ENCODE assay signal across 8 cellular contexts in genomic region chr4:125741825-125742452, GRCh38.
DNase-seq lines count a peak whose midpoint lies in the region; TF ChIP-seq lines count a peak whose summit lies in the region.

No MANE protein-coding gene starts in this region.

- H3K9me3 ChIP-seq in DOHH2 (ENCODE audit: control insufficient read depth, insufficient read depth, low read length) (no peaks in the 10 kb centered on the region), breast epithelium (peaks cover 5 to 7% of the 10 kb centered on the region in 2 donors)

- no peaks in the 10 kb centered on the region for H3K4me1 ChIP-seq in DOHH2 (ENCODE audit: control insufficient read depth, low read length)
- no peaks in the 10 kb centered on the region for H3K4me1 ChIP-seq in breast epithelium

- no peak overlapping the region for H3K4me2 ChIP-seq in DOHH2 (ENCODE audit: low read length)

- no peak overlapping the region for H3K27ac ChIP-seq in DOHH2 (ENCODE audit: low read depth, low read length)
- H3K27ac ChIP-seq in breast epithelium, result no peak overlapping the region

- no peaks in the 10 kb centered on the region for H3K36me3 ChIP-seq in DOHH2 (ENCODE audit: control insufficient read depth, low read length)
- H3K36me3 ChIP-seq in breast epithelium, result no peaks in the 10 kb centered on the region

- peaks cover 4% of the 10 kb centered on the region for H3K36me3 Mint-ChIP-seq in nephron (ENCODE audit: low read depth)
- no peaks in the 10 kb centered on the region for H3K36me3 Mint-ChIP-seq in activated T-helper 2 cell treated with anti-CD3 and anti-CD28 coated beads, Interferon-gamma antibody, Interleukin-2, Interleukin-4, amounts not matched to agents 10 μg/mL and 5 μg/mL and 100 μg/mL, durations not matched to agents 14 hours and 24 hours and 36 hours (ENCODE audit: low read depth)

- H3K27ac Mint-ChIP-seq in nephron, result peak overlapping the region in 1 of 3 experiments; percentile 75
- H3K27ac Mint-ChIP-seq in activated T-helper 2 cell treated with anti-CD3 and anti-CD28 coated beads, Interferon-gamma antibody, Interleukin-2, Interleukin-4, amounts not matched to agents 10 μg/mL and 5 μg/mL and 100 μg/mL, durations not matched to agents 14 hours and 24 hours and 36 hours, result no peak overlapping the region

- H3K27me3 ChIP-seq in DOHH2 (ENCODE audit: control insufficient read depth, low read length), result no peaks in the 10 kb centered on the region
- no peaks in the 10 kb centered on the region for H3K27me3 ChIP-seq in breast epithelium

- TF ChIP-seq CTCF in DOHH2 (IDR thresholded peaks at IDR 0.05; ENCODE audit: low read depth, low read length, poor library complexity, severe bottlenecking) (peak; percentile 51), breast epithelium (IDR thresholded peaks at IDR 0.05) (peak in 2 of 3 donors; percentile 22 to 47), nephron (IDR thresholded peaks at IDR 0.05; ENCODE audit: unreplicated experiment in 3 of 3) (peak; percentile 33 to 62 (median 38))

- peaks cover 23% of the 10 kb centered on the region for H3K9me3 Mint-ChIP-seq in nephron
- H3K9me3 Mint-ChIP-seq in activated T-helper 2 cell treated with anti-CD3 and anti-CD28 coated beads, Interferon-gamma antibody, Interleukin-2, Interleukin-4, amounts not matched to agents 10 μg/mL and 5 μg/mL and 100 μg/mL, durations not matched to agents 14 hours and 24 hours and 36 hours, result no peaks in the 10 kb centered on the region

- intact Hi-C loops in breast epithelium (cut with DNase I; ENCODE audit: low total_unique reads), result no loop called here
- intact Hi-C loops in activated T-helper 2 cell treated with anti-CD3 and anti-CD28 coated beads, Interferon-gamma antibody, Interleukin-2, Interleukin-4, amounts not matched to agents 10 μg/mL and 5 μg/mL and 100 μg/mL, durations not matched to agents 14 hours and 24 hours and 36 hours (cut with micrococcal nuclease), result no loop called here

- no peaks in the 10 kb centered on the region for H3K79me2 ChIP-seq in DOHH2 (ENCODE audit: control insufficient read depth, low read length)

- no peaks in the 10 kb centered on the region for H4K20me1 ChIP-seq in DOHH2 (ENCODE audit: control insufficient read depth, insufficient read depth, low read depth, low read length)

- no peak overlapping the region for H3K4me3 Mint-ChIP-seq in nephron
- no peak overlapping the region for H3K4me3 Mint-ChIP-seq in activated T-helper 2 cell treated with anti-CD3 and anti-CD28 coated beads, Interferon-gamma antibody, Interleukin-2, Interleukin-4, amounts not matched to agents 10 μg/mL and 5 μg/mL and 100 μg/mL, durations not matched to agents 14 hours and 24 hours and 36 hours (ENCODE audit: low read depth)

- no peaks in the 10 kb centered on the region for H3K9me2 ChIP-seq in DOHH2 (replicated peaks; ENCODE audit: control insufficient read depth, low read length)

- H3K4me1 Mint-ChIP-seq in nephron, result peaks cover 5% of the 10 kb centered on the region
- H3K4me1 Mint-ChIP-seq in activated T-helper 2 cell treated with anti-CD3 and anti-CD28 coated beads, Interferon-gamma antibody, Interleukin-2, Interleukin-4, amounts not matched to agents 10 μg/mL and 5 μg/mL and 100 μg/mL, durations not matched to agents 14 hours and 24 hours and 36 hours (ENCODE audit: low read depth), result no peaks in the 10 kb centered on the region

- DNase-seq in Jurkat, Clone E6-1 (ENCODE audit: low read depth, low spot score), result peak; percentile 10
- DNase-seq in breast epithelium (ENCODE audit: low spot score in 2 of 2) (no peak), inferior parietal cortex (ENCODE audit: extremely low spot score) (no peak), SHP77 (lab: John Stamatoyannopoulos, UW) (no peak), NCI-H774 (lab: John Stamatoyannopoulos, UW) (no peak)
- no peak for DNase-seq in activated T-helper 2 cell treated with anti-CD3 and anti-CD28 coated beads, Interferon-gamma antibody, Interleukin-2, Interleukin-4, amounts not matched to agents 10 μg/mL and 5 μg/mL and 100 μg/mL, durations not matched to agents 14 hours and 24 hours and 36 hours (ENCODE audit: low spot score)

- TF ChIP-seq POLR2A in breast epithelium (IDR thresholded peaks at IDR 0.05), result no peak

- no peaks in the 10 kb centered on the region for H3F3A ChIP-seq in DOHH2 (ENCODE audit: control insufficient read depth, insufficient read depth)

- no peaks in the 10 kb centered on the region for H3K27me3 Mint-ChIP-seq in nephron (ENCODE audit: low read depth)
- no peaks in the 10 kb centered on the region for H3K27me3 Mint-ChIP-seq in activated T-helper 2 cell treated with anti-CD3 and anti-CD28 coated beads, Interferon-gamma antibody, Interleukin-2, Interleukin-4, amounts not matched to agents 10 μg/mL and 5 μg/mL and 100 μg/mL, durations not matched to agents 14 hours and 24 hours and 36 hours (ENCODE audit: low read depth)

- H3K4me3 ChIP-seq in DOHH2 (ENCODE audit: low read length) (no peak overlapping the region), breast epithelium (no peak overlapping the region)
- H3K4me3 ChIP-seq in Jurkat, Clone E6-1 (ENCODE audit: low read length), result no peak overlapping the region
